Comparison of ENCODE assay signal across 8 cellular contexts in the genomic region with DNA sequence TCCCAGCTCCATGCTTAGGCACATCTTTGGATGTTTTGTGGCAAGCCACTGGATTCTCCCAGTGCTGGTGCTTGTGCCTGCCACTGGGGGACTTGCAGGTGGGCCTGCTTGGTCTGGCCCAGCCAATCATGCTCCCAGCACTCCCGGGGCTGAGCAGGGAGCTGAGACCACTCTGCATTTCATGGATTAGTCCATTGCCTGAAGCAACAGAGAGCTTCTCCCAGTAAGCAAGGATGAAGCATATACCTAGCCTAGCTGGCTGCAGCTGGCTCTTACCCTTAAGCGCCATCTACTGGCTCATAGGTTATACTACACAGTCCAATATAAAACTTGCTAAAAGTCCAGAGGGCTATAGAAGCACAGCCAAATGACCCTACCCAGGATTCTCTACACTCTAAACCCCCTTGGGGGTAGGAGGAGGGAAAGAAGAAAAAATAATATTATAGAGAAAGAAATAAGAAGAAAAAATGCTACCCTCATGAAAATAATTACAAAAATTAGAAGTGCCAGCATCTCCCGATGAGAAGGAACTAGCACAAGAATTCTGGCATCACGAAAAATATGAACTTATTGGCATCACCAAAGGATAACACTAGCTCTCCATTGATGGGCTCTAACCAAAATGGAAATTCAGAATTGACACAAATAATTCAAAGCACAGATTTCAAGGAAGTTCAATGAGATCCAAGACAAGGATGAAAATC.
DNase-seq lines count a peak whose midpoint lies in the region; ATAC-seq, FAIRE-seq and TF ChIP-seq lines count a peak whose summit lies in the region.

No MANE protein-coding gene starts in this region.

- H3K27ac Mint-ChIP-seq in progenitor cell of endocrine pancreas: no peak overlapping the region

- TF ChIP-seq CTCF in GM12872 (IDR thresholded peaks at IDR 0.05; ENCODE audit: insufficient read depth, low read depth, low read length) (peak; percentile 80), progenitor cell of endocrine pancreas (IDR thresholded peaks at IDR 0.05; ENCODE audit: unreplicated experiment) (peak; percentile 74)

- peak; percentile 83 for ATAC-seq in GM21723 (IDR thresholded peaks at IDR 0.05; ENCODE audit: unreplicated experiment)

- H3K9me3 Mint-ChIP-seq in progenitor cell of endocrine pancreas (ENCODE audit: low read depth): peaks cover 22% of the 10 kb centered on the region

- no peaks in the 10 kb centered on the region for H3K36me3 Mint-ChIP-seq in progenitor cell of endocrine pancreas (ENCODE audit: insufficient read depth)

- FAIRE-seq in RCC 7860 (lab: Jason Lieb, UNC): no peak

- no peak overlapping the region for H3K4me3 ChIP-seq in Jurkat, Clone E6-1 (ENCODE audit: low read length)

- H3K27me3 Mint-ChIP-seq in progenitor cell of endocrine pancreas: no peaks in the 10 kb centered on the region

- H3K4me3 Mint-ChIP-seq in progenitor cell of endocrine pancreas (ENCODE audit: low read depth): no peak overlapping the region

- no peaks in the 10 kb centered on the region for H3K4me1 Mint-ChIP-seq in progenitor cell of endocrine pancreas (ENCODE audit: low read depth)

- DNase-seq in Jurkat, Clone E6-1 (ENCODE audit: low read depth, low spot score): peak; percentile 34
- DNase-seq in RCC 7860 (ENCODE audit: low spot score) (peak; percentile 34), fibroblast of gingiva (ENCODE audit: low read depth) (peak; percentile 42), progenitor cell of endocrine pancreas (ENCODE audit: low spot score, unreplicated experiment) (no peak)
- no peak for DNase-seq in stimulated activated CD4-positive, alpha-beta T cell treated with anti-CD3 and anti-CD28 coated beads, Interleukin-4, amount 100 ng/mL, for 4 hours
- DNase-seq in stimulated activated CD4-positive, alpha-beta T cell treated with anti-CD3 and anti-CD28 coated beads, Interleukin-12 subunit alpha, Interleukin-12 subunit beta, amount 100 ng/mL, for 4 hours: no peak

Comparison
In these comparisons a context has a peak if more than half of its experiments do, and no peak if none do; other contexts are left out.
1. DNase-seq: peak in Jurkat, Clone E6-1 (single experiment), RCC 7860 (single experiment) and fibroblast of gingiva (single experiment); none in progenitor cell of endocrine pancreas (single experiment), stimulated activated CD4-positive, alpha-beta T cell treated with anti-CD3 and anti-CD28 coated beads, Interleukin-4, amount 100 ng/mL, for 4 hours (0 of 2) and stimulated activated CD4-positive, alpha-beta T cell treated with anti-CD3 and anti-CD28 coated beads, Interleukin-12 subunit alpha, Interleukin-12 subunit beta, amount 100 ng/mL, for 4 hours (single experiment).